14 cellular contexts compared by ENCODE assay signal in the genomic region with DNA sequence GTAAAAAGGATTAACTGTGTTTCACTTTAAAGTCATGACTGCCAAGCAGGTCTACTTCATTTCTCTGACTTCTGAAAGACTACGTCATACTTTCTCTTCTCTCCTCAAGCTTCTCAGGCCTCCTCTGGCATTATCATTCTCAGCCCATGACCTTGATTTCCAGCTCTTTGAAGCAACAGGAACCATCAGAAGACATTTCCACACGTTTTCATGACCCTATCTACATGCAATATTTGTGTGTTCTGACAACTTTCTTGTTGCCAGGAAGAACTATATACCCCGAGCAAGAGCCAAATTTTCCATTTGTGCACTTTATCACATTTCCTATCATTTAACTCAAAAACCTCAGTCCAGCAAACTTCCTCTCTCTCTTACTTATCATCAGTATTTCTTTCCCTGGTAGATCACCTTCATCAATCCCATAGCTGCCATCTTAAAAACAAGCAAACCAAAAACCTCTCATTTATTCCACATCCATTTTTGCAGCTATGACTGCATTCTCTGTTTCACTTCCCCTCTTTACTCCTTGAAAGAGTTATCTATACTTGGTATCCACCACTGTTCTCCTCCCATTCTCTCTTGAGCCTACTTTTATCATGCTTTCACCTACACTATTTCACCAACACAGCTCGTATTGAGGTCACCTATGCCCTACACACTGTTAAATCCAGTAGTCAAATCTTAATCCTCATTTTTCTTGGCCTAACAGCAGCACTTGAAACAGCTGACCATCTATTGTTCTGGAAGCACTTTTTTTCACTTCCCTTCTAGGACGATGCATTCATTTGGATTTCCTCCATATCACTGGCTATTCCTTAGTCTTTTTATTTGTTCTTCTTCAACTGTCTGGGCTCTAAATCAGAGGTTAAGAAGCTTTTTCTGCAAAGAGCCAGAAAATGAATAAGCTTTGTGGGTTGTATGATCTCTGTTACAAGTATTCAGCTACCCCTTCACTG. TPM values are rescaled to one million over a fixed set of nuclear protein-coding genes. Genes with fewer than 3 reads are reported as not detected.
DNase-seq lines count a peak whose midpoint lies in the region; ATAC-seq, FAIRE-seq and TF ChIP-seq lines count a peak whose summit lies in the region.
"Had no signal": no experiment of that assay in that cellular context is flagged by ENCODE, and none has a peak within 500 bp of the region (broad histone marks: within the 10 kb centered on the region; RNA-seq: fewer than 3 reads in every experiment).

No MANE protein-coding gene starts in this region.

- no peak for FAIRE-seq in D721Med (lab: Jason Lieb, UNC)
- FAIRE-seq: frontal cortex, K562 had no signal

- no peaks in the 10 kb centered on the region for H3K27me3 ChIP-seq in breast epithelium

- intact Hi-C loops in breast epithelium (cut with DNase I; ENCODE audit: low total_unique reads), result no loop called here

- no peaks in the 10 kb centered on the region for H3K9me3 ChIP-seq in breast epithelium

- TF ChIP-seq POLR2A in breast epithelium (IDR thresholded peaks at IDR 0.05), result no peak

- DNase-seq in dermis blood vessel endothelial cell (peak; percentile 58), iPS-NIHi7 (ENCODE audit: extremely low spot score) (no peak), superior temporal gyrus (ENCODE audit: extremely low spot score) (no peak), D721Med (ENCODE audit: insufficient read length, low spot score) (no peak), breast epithelium (ENCODE audit: low spot score in 2 of 2) (no peak)
- DNase-seq: Calu3, mammary epithelial cell, NCI-H526 treated with DMSO at 0.1 percent for 48 hours, T-helper 17 cell had no signal

- TF ChIP-seq CTCF in D721Med (IDR thresholded peaks at IDR 0.05; ENCODE audit: insufficient read depth, missing control alignments) (no peak), breast epithelium (IDR thresholded peaks at IDR 0.05) (no peak)

- no peak overlapping the region for H3K4me3 ChIP-seq in breast epithelium
- H3K4me3 ChIP-seq: K562 had no signal

- H3K27ac ChIP-seq in breast epithelium, result peak overlapping the region in 1 of 2 donors; percentile 5

- H3K36me3 ChIP-seq in breast epithelium, result peaks cover 9% of the 10 kb centered on the region

- H3K4me1 ChIP-seq in breast epithelium, result no peaks in the 10 kb centered on the region

- peak; percentile 68 for ATAC-seq in GM18867 (IDR thresholded peaks at IDR 0.05; ENCODE audit: unreplicated experiment)
- ATAC-seq in GM21576 (IDR thresholded peaks at IDR 0.05; ENCODE audit: unreplicated experiment), result peak; percentile 83
- peak; percentile 82 for ATAC-seq in HG03342 (IDR thresholded peaks at IDR 0.05; ENCODE audit: unreplicated experiment)
- ATAC-seq: K562, T-helper 17 cell had no signal

RNA-seq across cellular contexts. Expression of gene STX7, which starts 47.1 kb away (rescaled TPM):
- total RNA-seq in dermis blood vessel endothelial cell, result 55.1 and 58.9 TPM in 2 replicates
- total RNA-seq in breast epithelium, result 10 to 100 TPM; 28.5 to 67.4 (median 37.8) TPM
